13 cellular contexts compared by ENCODE assay signal in genomic region chr16:52546291-52546941, GRCh38. TPM values are rescaled to one million over a fixed set of nuclear protein-coding genes. Genes with fewer than 3 reads are reported as not detected.
A peak's percentile ranks its signal among the peaks of the same experiment; 100 is the strongest.
DNase-seq lines count a peak whose midpoint lies in the region; ATAC-seq and TF ChIP-seq lines count a peak whose summit lies in the region.
"Had no signal": no experiment of that assay in that cellular context is flagged by ENCODE, and none has a peak within 500 bp of the region (broad histone marks: within the 10 kb centered on the region; RNA-seq: fewer than 3 reads in every experiment).

No MANE protein-coding gene starts in this region.

- intact Hi-C loops in right lobe of liver (cut with DNase I): no loop called here

- H3K9ac ChIP-seq in subcutaneous abdominal adipose tissue (ENCODE audit: low read length in 5 of 5): no peak overlapping the region
- H3K9ac ChIP-seq in Karpas-422 (ENCODE audit: low read length): no peak overlapping the region

- peak; percentile 83 for DNase-seq in DMS 273 (lab: John Stamatoyannopoulos, UW; ENCODE audit: unreplicated experiment)
- DNase-seq in DMS 273 treated with DMSO at 0.1 percent for 48 hours (lab: John Stamatoyannopoulos, UW): no peak
- peak in 2 of 3 donors; percentile 25 to 55 for DNase-seq in right lobe of liver
- DNase-seq in Karpas-422: no peak
- no peak for DNase-seq in MG63
- DNase-seq: 8988T; activated T-cell treated with anti-CD3 and anti-CD28 coated beads, Interleukin-2, amount 50 U/mL, for 4 hours; stimulated activated CD4-positive, alpha-beta T cell treated with anti-CD3 and anti-CD28 coated beads, Interleukin-4, amount 100 ng/mL, for 24 hours had no signal

- H3K36me3 ChIP-seq in right lobe of liver (no peaks in the 10 kb centered on the region), subcutaneous abdominal adipose tissue (ENCODE audit: control insufficient read depth in 5 of 5, insufficient read depth in 5 of 5, low read length in 5 of 5) (no peaks in the 10 kb centered on the region), Karpas-422 (ENCODE audit: insufficient read depth, low read length) (no peaks in the 10 kb centered on the region), MG63 (no peaks in the 10 kb centered on the region)

- H4K20me1 ChIP-seq in Karpas-422 (ENCODE audit: insufficient read depth, low read depth, low read length): no peaks in the 10 kb centered on the region

- no peaks in the 10 kb centered on the region for H3K9me3 ChIP-seq in right lobe of liver
- H3K9me3 ChIP-seq in subcutaneous abdominal adipose tissue (ENCODE audit: control insufficient read depth in 5 of 5, low read length in 5 of 5): no peaks in the 10 kb centered on the region
- no peaks in the 10 kb centered on the region for H3K9me3 ChIP-seq in Karpas-422 (ENCODE audit: low read length)
- H3K9me3 ChIP-seq in MG63: no peaks in the 10 kb centered on the region

- H3K4me2 ChIP-seq in Karpas-422 (ENCODE audit: low read depth, low read length, poor library complexity, severe bottlenecking): no peak overlapping the region

- peaks cover 16% of the 10 kb centered on the region for H3K27me3 Mint-ChIP-seq in brain

- TF ChIP-seq CTCF in brain (conservative IDR thresholded peaks at IDR 0.05) (no peak), right lobe of liver (IDR thresholded peaks at IDR 0.05) (no peak)

- H3K27ac ChIP-seq in right lobe of liver: peak overlapping the region; percentile 54 to 72 (median 56)
- no peak overlapping the region for H3K27ac ChIP-seq in subcutaneous abdominal adipose tissue (ENCODE audit: low read depth, low read length)
- H3K27ac ChIP-seq in Karpas-422 (ENCODE audit: low read length): no peak overlapping the region

- H3K4me3 ChIP-seq in right lobe of liver: peak overlapping the region; percentile 53 to 67 (median 66)
- H3K4me3 ChIP-seq in subcutaneous abdominal adipose tissue (ENCODE audit: low read depth in 1 of 5, low read length in 5 of 5): peak overlapping the region in 4 of 5 donors; percentile 2 to 50 (median 46)
- no peak overlapping the region for H3K4me3 ChIP-seq in Karpas-422 (ENCODE audit: low read length)
- H3K4me3 ChIP-seq in MG63: no peak overlapping the region

- no peaks in the 10 kb centered on the region for H3K27me3 ChIP-seq in right lobe of liver
- H3K27me3 ChIP-seq in subcutaneous abdominal adipose tissue (ENCODE audit: control insufficient read depth in 5 of 5, insufficient read depth in 4 of 5, low read length in 5 of 5): peaks cover 16 to 37% (median 30%) of the 10 kb centered on the region in 5 donors
- no peaks in the 10 kb centered on the region for H3K27me3 ChIP-seq in Karpas-422 (ENCODE audit: low read length)
- peaks cover 70% of the 10 kb centered on the region for H3K27me3 ChIP-seq in MG63

- H3K36me3 Mint-ChIP-seq in brain: peaks cover 4% of the 10 kb centered on the region

- no peaks in the 10 kb centered on the region for H3K79me2 ChIP-seq in Karpas-422 (ENCODE audit: low read length)

- H2AFZ ChIP-seq in Karpas-422 (ENCODE audit: low read length): no peak overlapping the region

- H3K9me2 ChIP-seq in Karpas-422 (replicated peaks; ENCODE audit: insufficient read depth, low read length): no peaks in the 10 kb centered on the region; the same call in 1 of the 2 replicates

- H3K4me3 Mint-ChIP-seq in brain: peak overlapping the region; percentile 91 to 97 (median 93)
- H3K4me3 Mint-ChIP-seq: activated T-cell treated with anti-CD3 and anti-CD28 coated beads, Interleukin-2, amount 50 U/mL, for 4 hours had no signal

- TF ChIP-seq POLR2A in right lobe of liver (IDR thresholded peaks at IDR 0.05): no peak

- H3K4me1 Mint-ChIP-seq in brain: peaks cover 53% of the 10 kb centered on the region

- WGBS in right lobe of liver (ENCODE audit: insufficient coverage, low coverage, low lambda C conversion rate, missing lambda C conversion rate): 1% methylated on average over 19 of the region's 66 CpGs

- ATAC-seq in right lobe of liver (peak; percentile 17 to 45 (median 24)), HG02571 (IDR thresholded peaks at IDR 0.05; ENCODE audit: unreplicated experiment) (no peak)

- H3K27ac Mint-ChIP-seq in brain: peak overlapping the region; percentile 78 to 95 (median 91)
- H3K27ac Mint-ChIP-seq: dendritic cell treated with granulocyte-macrophage colony-stimulating factor and Interleukin-4, amounts not matched to agents 40 ng/mL and 50 ng/mL, for 4 days had no signal

- H3K4me1 ChIP-seq in right lobe of liver (peaks cover 0 to 6% (median 0%) of the 10 kb centered on the region in 4 donors), subcutaneous abdominal adipose tissue (ENCODE audit: control insufficient read depth in 5 of 5, insufficient read depth in 5 of 5, low read length in 5 of 5) (peaks cover 0 to 20% (median 16%) of the 10 kb centered on the region in 5 donors), Karpas-422 (ENCODE audit: low read length) (no peaks in the 10 kb centered on the region)

- H3K9me3 Mint-ChIP-seq in brain: peaks cover 0 to 3% (median 0%) of the 10 kb centered on the region in 5 experiments
- H3K9me3 Mint-ChIP-seq: activated T-cell treated with anti-CD3 and anti-CD28 coated beads, Interleukin-2, amount 50 U/mL, for 4 hours; dendritic cell treated with granulocyte-macrophage colony-stimulating factor and Interleukin-4, amounts not matched to agents 40 ng/mL and 50 ng/mL, for 4 days had no signal

RNA-seq across cellular contexts. Expression of gene TOX3, which starts 0.5 kb away (rescaled TPM):
- 38.1 TPM for polyA plus RNA-seq in brain (ENCODE audit: insufficient read depth, low read depth, low replicate concordance)
- 1 to 10 TPM in 5 of 6 experiments, under 1 TPM in 1; 0.92 to 5.8 (median 3.6) TPM for total RNA-seq in right lobe of liver
- total RNA-seq in Karpas-422 (2014; rRNA removed; shearing (Covaris generic); ENCODE audit: low replicate concordance): not detected in 2 replicates
- total RNA-seq in MG63 (2014; rRNA removed; shearing (Covaris generic); ENCODE audit: low replicate concordance): not detected in 2 replicates
- total RNA-seq: lung microvascular endothelial cell had no signal

Comparison
In these comparisons a context has a peak if more than half of its experiments do, and no peak if none do; other contexts are left out.
1. DNase-seq: peak in DMS 273 (single experiment) and right lobe of liver (2 of 3); none in DMS 273 treated with DMSO at 0.1 percent for 48 hours (single experiment), Karpas-422 (single experiment) and MG63 (single experiment).
2. H3K27ac ChIP-seq: peak in right lobe of liver (3 of 3); none in subcutaneous abdominal adipose tissue (single experiment) and Karpas-422 (single experiment).
3. H3K4me3 ChIP-seq: peak in right lobe of liver (3 of 3) and subcutaneous abdominal adipose tissue (4 of 5); none in Karpas-422 (single experiment) and MG63 (single experiment).